In the genomic region with DNA sequence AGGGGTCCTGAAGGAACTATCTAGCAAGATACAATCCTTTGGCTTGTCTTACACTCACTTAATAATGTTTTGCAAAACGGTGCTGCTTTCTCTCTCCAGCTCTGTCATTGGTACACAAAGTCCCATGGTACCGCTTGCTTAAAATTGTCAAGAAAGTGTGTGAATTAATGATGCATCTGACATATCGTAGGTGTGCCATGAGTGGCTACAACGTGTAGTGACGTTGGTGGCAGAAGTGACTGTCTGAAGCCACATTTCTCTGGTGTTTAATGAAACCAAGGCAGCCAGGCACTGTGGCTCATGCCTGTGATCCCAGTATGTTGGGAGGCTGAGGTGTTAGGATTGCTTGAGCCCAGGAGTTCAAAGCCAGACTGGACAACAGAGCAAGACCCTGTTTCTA, we compare ENCODE assay signal across 21 cellular contexts. TPM values are rescaled to one million over a fixed set of nuclear protein-coding genes. Genes with fewer than 3 reads are reported as not detected.
DNase-seq lines count a peak whose midpoint lies in the region; ATAC-seq and TF ChIP-seq lines count a peak whose summit lies in the region.
"Had no signal": no experiment of that assay in that cellular context is flagged by ENCODE, and none has a peak within 500 bp of the region (broad histone marks: within the 10 kb centered on the region; RNA-seq: fewer than 3 reads in every experiment).

No MANE protein-coding gene starts in this region.

- intact Hi-C loops in activated T-helper 2 cell treated with anti-CD3 and anti-CD28 coated beads, Interferon-gamma antibody, Interleukin-2, Interleukin-4, amounts not matched to agents 10 μg/mL and 5 μg/mL and 100 μg/mL, durations not matched to agents 14 hours and 24 hours and 36 hours (cut with micrococcal nuclease), result no loop called here

- ATAC-seq in stimulated activated memory B cell treated with anti-CD40 and anti-IgM and Interleukin-4, amounts not matched to agents 10 μg/mL and 1 μg/mL and 100 μg/mL, for 72 hours, result no peak
- ATAC-seq: sciatic nerve had no signal

- DNase-seq in activated naive CD4-positive, alpha-beta T cell (lab: John Stamatoyannopoulos, UW), result no peak
- no peak for DNase-seq in activated T-helper 2 cell treated with anti-CD3 and anti-CD28 coated beads, Interferon-gamma antibody, Interleukin-2, Interleukin-4, amounts not matched to agents 10 μg/mL and 5 μg/mL and 100 μg/mL, durations not matched to agents 14 hours and 24 hours and 36 hours (ENCODE audit: low spot score)
- DNase-seq in stimulated activated CD4-positive, alpha-beta T cell treated with anti-CD3 and anti-CD28 coated beads, Interleukin-1b, Interleukin-23, amount 100 ng/mL, for 48 hours, result no peak
- DNase-seq in DMS53 (lab: John Stamatoyannopoulos, UW) (no peak), NCI-H1092 treated with DMSO at 0.1 percent for 48 hours (lab: John Stamatoyannopoulos, UW) (no peak)
- DNase-seq: activated T-cell treated with anti-CD3 and anti-CD28 coated beads for 4 hours, BE2C, KBM-7, NCI-H2171 treated with DMSO at 0.1 percent for 48 hours, NCI-H774, RPMI8226, SW 1271 had no signal

- peak overlapping the region; percentile 66 for H3K4me3 Mint-ChIP-seq in activated naive CD4-positive, alpha-beta T cell treated with anti-CD3 and anti-CD28 coated beads, Interleukin-2, amount 50 U/mL, for 24 hours
- H3K4me3 Mint-ChIP-seq in activated T-helper 2 cell treated with anti-CD3 and anti-CD28 coated beads, Interferon-gamma antibody, Interleukin-2, Interleukin-4, amounts not matched to agents 10 μg/mL and 5 μg/mL and 100 μg/mL, durations not matched to agents 14 hours and 24 hours and 36 hours (ENCODE audit: low read depth), result peak overlapping the region; percentile 75
- peak overlapping the region; percentile 99 for H3K4me3 Mint-ChIP-seq in stimulated activated memory B cell treated with anti-CD40 and anti-IgM and Interleukin-4, amounts not matched to agents 10 μg/mL and 1 μg/mL and 100 μg/mL, for 72 hours
- H3K4me3 Mint-ChIP-seq: mesothelial cell of epicardium had no signal

- peak; percentile 14 for TF ChIP-seq POLR2A in GM19099 (IDR thresholded peaks at IDR 0.05; ENCODE audit: extremely low read depth, insufficient read length, low read depth)

- no peaks in the 10 kb centered on the region for H3K9me3 Mint-ChIP-seq in activated naive CD4-positive, alpha-beta T cell treated with anti-CD3 and anti-CD28 coated beads, Interleukin-2, amount 50 U/mL, for 24 hours
- no peaks in the 10 kb centered on the region for H3K9me3 Mint-ChIP-seq in activated T-helper 2 cell treated with anti-CD3 and anti-CD28 coated beads, Interferon-gamma antibody, Interleukin-2, Interleukin-4, amounts not matched to agents 10 μg/mL and 5 μg/mL and 100 μg/mL, durations not matched to agents 14 hours and 24 hours and 36 hours
- peaks cover 5% of the 10 kb centered on the region for H3K9me3 Mint-ChIP-seq in stimulated activated memory B cell treated with anti-CD40 and anti-IgM and Interleukin-4, amounts not matched to agents 10 μg/mL and 1 μg/mL and 100 μg/mL, for 72 hours
- H3K9me3 Mint-ChIP-seq: central memory CD8-positive, alpha-beta T cell; mesothelial cell of epicardium had no signal

- H3K4me1 Mint-ChIP-seq in activated naive CD4-positive, alpha-beta T cell treated with anti-CD3 and anti-CD28 coated beads, Interleukin-2, amount 50 U/mL, for 24 hours, result peaks cover 37% of the 10 kb centered on the region
- peaks cover 32% of the 10 kb centered on the region for H3K4me1 Mint-ChIP-seq in activated T-helper 2 cell treated with anti-CD3 and anti-CD28 coated beads, Interferon-gamma antibody, Interleukin-2, Interleukin-4, amounts not matched to agents 10 μg/mL and 5 μg/mL and 100 μg/mL, durations not matched to agents 14 hours and 24 hours and 36 hours (ENCODE audit: low read depth)
- peaks cover 58% of the 10 kb centered on the region for H3K4me1 Mint-ChIP-seq in stimulated activated memory B cell treated with anti-CD40 and anti-IgM and Interleukin-4, amounts not matched to agents 10 μg/mL and 1 μg/mL and 100 μg/mL, for 72 hours
- H3K4me1 Mint-ChIP-seq: mesothelial cell of epicardium had no signal

- H3K27ac Mint-ChIP-seq in activated naive CD4-positive, alpha-beta T cell treated with anti-CD3 and anti-CD28 coated beads, Interleukin-2, amount 50 U/mL, for 24 hours, result no peak overlapping the region
- peak overlapping the region; percentile 30 for H3K27ac Mint-ChIP-seq in activated T-helper 2 cell treated with anti-CD3 and anti-CD28 coated beads, Interferon-gamma antibody, Interleukin-2, Interleukin-4, amounts not matched to agents 10 μg/mL and 5 μg/mL and 100 μg/mL, durations not matched to agents 14 hours and 24 hours and 36 hours
- H3K27ac Mint-ChIP-seq in stimulated activated memory B cell treated with anti-CD40 and anti-IgM and Interleukin-4, amounts not matched to agents 10 μg/mL and 1 μg/mL and 100 μg/mL, for 72 hours, result peak overlapping the region; percentile 100
- H3K27ac Mint-ChIP-seq: mesothelial cell of epicardium had no signal

- H3K27me3 Mint-ChIP-seq in activated naive CD4-positive, alpha-beta T cell treated with anti-CD3 and anti-CD28 coated beads, Interleukin-2, amount 50 U/mL, for 24 hours, result no peaks in the 10 kb centered on the region
- no peaks in the 10 kb centered on the region for H3K27me3 Mint-ChIP-seq in activated T-helper 2 cell treated with anti-CD3 and anti-CD28 coated beads, Interferon-gamma antibody, Interleukin-2, Interleukin-4, amounts not matched to agents 10 μg/mL and 5 μg/mL and 100 μg/mL, durations not matched to agents 14 hours and 24 hours and 36 hours (ENCODE audit: low read depth)
- H3K27me3 Mint-ChIP-seq in stimulated activated memory B cell treated with anti-CD40 and anti-IgM and Interleukin-4, amounts not matched to agents 10 μg/mL and 1 μg/mL and 100 μg/mL, for 72 hours, result no peaks in the 10 kb centered on the region
- H3K27me3 Mint-ChIP-seq: central memory CD8-positive, alpha-beta T cell had no signal

- no peaks in the 10 kb centered on the region for H3K36me3 Mint-ChIP-seq in activated naive CD4-positive, alpha-beta T cell treated with anti-CD3 and anti-CD28 coated beads, Interleukin-2, amount 50 U/mL, for 24 hours
- H3K36me3 Mint-ChIP-seq in activated T-helper 2 cell treated with anti-CD3 and anti-CD28 coated beads, Interferon-gamma antibody, Interleukin-2, Interleukin-4, amounts not matched to agents 10 μg/mL and 5 μg/mL and 100 μg/mL, durations not matched to agents 14 hours and 24 hours and 36 hours (ENCODE audit: low read depth), result peaks cover 42% of the 10 kb centered on the region
- peaks cover 48% of the 10 kb centered on the region for H3K36me3 Mint-ChIP-seq in stimulated activated memory B cell treated with anti-CD40 and anti-IgM and Interleukin-4, amounts not matched to agents 10 μg/mL and 1 μg/mL and 100 μg/mL, for 72 hours
- H3K36me3 Mint-ChIP-seq: mesothelial cell of epicardium had no signal

RNA-seq across cellular contexts. Expression of a gene that starts 2.6 kb away (rescaled TPM):
- total RNA-seq in activated T-helper 2 cell treated with anti-CD3 and anti-CD28 coated beads, Interferon-gamma antibody, Interleukin-2, Interleukin-4, amounts not matched to agents 10 μg/mL and 5 μg/mL and 100 μg/mL, durations not matched to agents 14 hours and 24 hours and 36 hours, result 42.3 and 43.5 TPM in 2 replicates
- total RNA-seq: osteocyte had no signal

RNA-seq across cellular contexts. Expression of a gene that starts 27.2 kb away (rescaled TPM):
- total RNA-seq in activated T-helper 2 cell treated with anti-CD3 and anti-CD28 coated beads, Interferon-gamma antibody, Interleukin-2, Interleukin-4, amounts not matched to agents 10 μg/mL and 5 μg/mL and 100 μg/mL, durations not matched to agents 14 hours and 24 hours and 36 hours, result not detected in 2 replicates
- total RNA-seq: kidney epithelial cell, mesothelial cell of epicardium, osteocyte, sciatic nerve, thoracic aorta had no signal

RNA-seq across cellular contexts. Expression of a gene that starts 34.4 kb away (rescaled TPM):
- 256 and 261 TPM in 2 replicates for total RNA-seq in activated T-helper 2 cell treated with anti-CD3 and anti-CD28 coated beads, Interferon-gamma antibody, Interleukin-2, Interleukin-4, amounts not matched to agents 10 μg/mL and 5 μg/mL and 100 μg/mL, durations not matched to agents 14 hours and 24 hours and 36 hours

RNA-seq across cellular contexts. Expression of a gene that starts 39.1 kb away (rescaled TPM):
- 65.6 and 68.6 TPM in 2 replicates for total RNA-seq in activated T-helper 2 cell treated with anti-CD3 and anti-CD28 coated beads, Interferon-gamma antibody, Interleukin-2, Interleukin-4, amounts not matched to agents 10 μg/mL and 5 μg/mL and 100 μg/mL, durations not matched to agents 14 hours and 24 hours and 36 hours

RNA-seq across cellular contexts. Expression of a gene that starts 51.6 kb away (rescaled TPM):
- total RNA-seq in activated T-helper 2 cell treated with anti-CD3 and anti-CD28 coated beads, Interferon-gamma antibody, Interleukin-2, Interleukin-4, amounts not matched to agents 10 μg/mL and 5 μg/mL and 100 μg/mL, durations not matched to agents 14 hours and 24 hours and 36 hours, result 106 and 120 TPM in 2 replicates
